Comparison of ENCODE assay signal across 20 cellular contexts in genomic region chr7:119090851-119091250, GRCh38.
"Had no signal": no experiment of that assay in that cellular context is flagged by ENCODE, and none has a peak within 500 bp of the region (broad histone marks: within the 10 kb centered on the region; RNA-seq: fewer than 3 reads in every experiment).

No MANE protein-coding gene starts in this region.

- ATAC-seq: activated CD8-positive, alpha-beta T cell treated with anti-CD3 and anti-CD28 coated beads, Interleukin-2, amount 10 ng/mL, durations not matched to agents 7 days and 5 days; body of pancreas; esophagus mucosa; natural killer cell treated with Interleukin-12 subunit alpha and Interleukin-12 subunit beta and Interleukin-15 and Interleukin-18, amount 100 ng/mL, for 72 hours; stimulated activated naive B cell treated with anti-CD40 and anti-IgM and Interleukin-4, amounts not matched to agents 10 μg/mL and 1 μg/mL and 100 μg/mL, for 72 hours had no signal

- H3K9me3 Mint-ChIP-seq: activated T-helper 2 cell treated with anti-CD3 and anti-CD28 coated beads, Interferon-gamma antibody, Interleukin-2, Interleukin-4, amounts not matched to agents 10 μg/mL and 5 μg/mL and 100 μg/mL, durations not matched to agents 14 hours and 24 hours and 36 hours had no signal

- H3K4me3 Mint-ChIP-seq: activated CD4-positive, alpha-beta T cell treated with anti-CD3 and anti-CD28 coated beads, Interleukin-2, amount 10 ng/mL, durations not matched to agents 7 days and 5 days; activated CD8-positive, alpha-beta T cell treated with anti-CD3 and anti-CD28 coated beads, Interleukin-2, amount 10 ng/mL, durations not matched to agents 7 days and 5 days; activated naive CD8-positive, alpha-beta T cell treated with anti-CD3 and anti-CD28 coated beads, Interleukin-2, amount 10 ng/mL, durations not matched to agents 7 days and 5 days; activated T-cell treated with anti-CD3 and anti-CD28 coated beads, Interleukin-2, amount 50 U/mL, for 24 hours; natural killer cell treated with Interleukin-12 subunit alpha and Interleukin-12 subunit beta and Interleukin-15 and Interleukin-18, amount 100 ng/mL, for 72 hours; stimulated activated naive B cell treated with anti-CD40 and anti-IgM and Interleukin-4, amounts not matched to agents 10 μg/mL and 1 μg/mL and 100 μg/mL, for 72 hours had no signal

- H3K36me3 Mint-ChIP-seq: activated naive CD8-positive, alpha-beta T cell treated with anti-CD3 and anti-CD28 coated beads, Interleukin-2, amount 10 ng/mL, durations not matched to agents 7 days and 5 days; natural killer cell treated with Interleukin-12 subunit alpha and Interleukin-12 subunit beta and Interleukin-15 and Interleukin-18, amount 100 ng/mL, for 72 hours; stimulated activated naive B cell treated with anti-CD40 and anti-IgM and Interleukin-4, amounts not matched to agents 10 μg/mL and 1 μg/mL and 100 μg/mL, for 72 hours had no signal

- DNase-seq: activated CD4-positive, alpha-beta T cell treated with anti-CD3 and anti-CD28 coated beads, Interleukin-2, amount 10 ng/mL, durations not matched to agents 7 days and 5 days; activated CD8-positive, alpha-beta T cell treated with anti-CD3 and anti-CD28 coated beads, Interleukin-2, amount 10 ng/mL, durations not matched to agents 7 days and 5 days; activated naive CD4-positive, alpha-beta T cell treated with Interleukin-2 at 50 U/mL for 16 hours; activated naive CD8-positive, alpha-beta T cell treated with anti-CD3 and anti-CD28 coated beads, Interleukin-2, amount 10 ng/mL, durations not matched to agents 7 days and 5 days; activated T-cell treated with anti-CD3 and anti-CD28 coated beads, Interleukin-2, amount 50 U/mL, for 24 hours; amygdala; body of pancreas; central memory CD4-positive, alpha-beta T cell; foreskin fibroblast; glutamatergic neuron; kidney glomerular epithelial cell; stimulated activated naive B cell treated with anti-CD40 and anti-IgM and Interleukin-4, amounts not matched to agents 10 μg/mL and 1 μg/mL and 100 μg/mL, for 72 hours; T-helper 1 cell; T-helper 9 cell; thyroid gland had no signal

- H3K9me3 ChIP-seq: body of pancreas, neutrophil, thyroid gland had no signal

- H3K4me1 ChIP-seq: body of pancreas, thyroid gland had no signal

- H3K27me3 ChIP-seq: body of pancreas, neutrophil, thyroid gland had no signal

- H3K36me3 ChIP-seq: neutrophil, thyroid gland had no signal

- H3K4me1 Mint-ChIP-seq: activated CD4-positive, alpha-beta T cell treated with anti-CD3 and anti-CD28 coated beads, Interleukin-2, amount 10 ng/mL, durations not matched to agents 7 days and 5 days; activated naive CD8-positive, alpha-beta T cell treated with anti-CD3 and anti-CD28 coated beads, Interleukin-2, amount 10 ng/mL, durations not matched to agents 7 days and 5 days; stimulated activated naive B cell treated with anti-CD40 and anti-IgM and Interleukin-4, amounts not matched to agents 10 μg/mL and 1 μg/mL and 100 μg/mL, for 72 hours had no signal

- H3K27ac Mint-ChIP-seq: activated CD4-positive, alpha-beta T cell treated with anti-CD3 and anti-CD28 coated beads, Interleukin-2, amount 10 ng/mL, durations not matched to agents 7 days and 5 days; activated CD8-positive, alpha-beta T cell treated with anti-CD3 and anti-CD28 coated beads, Interleukin-2, amount 10 ng/mL, durations not matched to agents 7 days and 5 days; activated naive CD8-positive, alpha-beta T cell treated with anti-CD3 and anti-CD28 coated beads, Interleukin-2, amount 10 ng/mL, durations not matched to agents 7 days and 5 days; activated T-cell treated with anti-CD3 and anti-CD28 coated beads, Interleukin-2, amount 50 U/mL, for 24 hours; activated T-helper 2 cell treated with anti-CD3 and anti-CD28 coated beads, Interferon-gamma antibody, Interleukin-2, Interleukin-4, amounts not matched to agents 10 μg/mL and 5 μg/mL and 100 μg/mL, durations not matched to agents 14 hours and 24 hours and 36 hours; natural killer cell treated with Interleukin-12 subunit alpha and Interleukin-12 subunit beta and Interleukin-15 and Interleukin-18, amount 100 ng/mL, for 72 hours; stimulated activated naive B cell treated with anti-CD40 and anti-IgM and Interleukin-4, amounts not matched to agents 10 μg/mL and 1 μg/mL and 100 μg/mL, for 72 hours had no signal

- H3K27me3 Mint-ChIP-seq: activated CD4-positive, alpha-beta T cell treated with anti-CD3 and anti-CD28 coated beads, Interleukin-2, amount 10 ng/mL, durations not matched to agents 7 days and 5 days; activated naive CD8-positive, alpha-beta T cell treated with anti-CD3 and anti-CD28 coated beads, Interleukin-2, amount 10 ng/mL, durations not matched to agents 7 days and 5 days; activated T-cell treated with anti-CD3 and anti-CD28 coated beads, Interleukin-2, amount 50 U/mL, for 24 hours; natural killer cell treated with Interleukin-12 subunit alpha and Interleukin-12 subunit beta and Interleukin-15 and Interleukin-18, amount 100 ng/mL, for 72 hours; stimulated activated naive B cell treated with anti-CD40 and anti-IgM and Interleukin-4, amounts not matched to agents 10 μg/mL and 1 μg/mL and 100 μg/mL, for 72 hours had no signal

- H3K4me3 ChIP-seq: body of pancreas, coronary artery, thyroid gland had no signal

- H3K27ac ChIP-seq: body of pancreas, coronary artery, neutrophil, thyroid gland had no signal
